ENCODE assay signal across 8 cellular contexts in genomic region chr3:47380026-47380600, GRCh38. TPM values are rescaled to one million over a fixed set of nuclear protein-coding genes. Genes with fewer than 3 reads are reported as not detected.
A peak's percentile ranks its signal among the peaks of the same experiment; 100 is the strongest.
DNase-seq lines count a peak whose midpoint lies in the region; ATAC-seq and TF ChIP-seq lines count a peak whose summit lies in the region.

No MANE protein-coding gene starts in this region.

- H3K4me3 Mint-ChIP-seq in Caco-2 (ENCODE audit: unreplicated experiment), result peak overlapping the region; percentile 89

- H3K27me3 ChIP-seq in Caco-2 (replicated peaks; ENCODE audit: control insufficient read depth, insufficient read depth, low read length), result no peaks in the 10 kb centered on the region
- H3K27me3 ChIP-seq in mucosa of stomach (ENCODE audit: control insufficient read depth, insufficient read depth, low read length), result no peaks in the 10 kb centered on the region

- H3K4me1 ChIP-seq in Caco-2, result peaks cover 19% of the 10 kb centered on the region
- peaks cover 16% of the 10 kb centered on the region for H3K4me1 ChIP-seq in mucosa of stomach (ENCODE audit: control insufficient read depth, insufficient read depth, low read length)

- no peaks in the 10 kb centered on the region for H3K9me3 Mint-ChIP-seq in Caco-2 (ENCODE audit: unreplicated experiment)

- peaks cover 40% of the 10 kb centered on the region for H3K36me3 Mint-ChIP-seq in Caco-2 (ENCODE audit: insufficient read depth, unreplicated experiment)

- intact Hi-C loops in Caco-2 (cut with micrococcal nuclease; ENCODE audit: unreplicated experiment), result loop anchor here (1.0 to 10.0 kb wide), 2 partner anchors 14 to 95 kb away; partner anchors contain the start of genes KIF9 and KLHL18

- CTCF ChIA-PET in Caco-2 (lab: Charles Lee), result interaction anchor here (0.6 to 1.3 kb wide), 8 partner anchors 14 to 771 kb away, joined by 3 to 7 read pairs (median 4); partner anchors contain the start of gene SCAP

- H3K4me1 Mint-ChIP-seq in Caco-2 (ENCODE audit: low read depth, unreplicated experiment), result peaks cover 27% of the 10 kb centered on the region

- H3K9me3 ChIP-seq in Caco-2 (no peaks in the 10 kb centered on the region), mucosa of stomach (ENCODE audit: control insufficient read depth, low read length) (no peaks in the 10 kb centered on the region)

- peak overlapping the region; percentile 97 for H3K27ac Mint-ChIP-seq in Caco-2 (ENCODE audit: unreplicated experiment)

- no TSS peak for BruUV-seq in Caco-2 (replicated peaks; lab: Mats Ljungman, UMichigan)

- H3K4me3 ChIP-seq in Caco-2 (ENCODE audit: low read depth, low read length) (peak overlapping the region; percentile 76), mucosa of stomach (ENCODE audit: low read length) (peak overlapping the region; percentile 52)

- peak overlapping the region; percentile 95 for H3K9ac ChIP-seq in mucosa of stomach (ENCODE audit: low read length)

- DNase-seq in Caco-2 (no peak), caudate nucleus (lab: John Stamatoyannopoulos, UW) (peak in 2 of 61 donors; percentile 43 to 56), medulla oblongata (ENCODE audit: extremely low spot score) (no peak), NCI-H2171 (lab: John Stamatoyannopoulos, UW) (no peak)

- ATAC-seq in HG03571 (IDR thresholded peaks at IDR 0.05; ENCODE audit: unreplicated experiment), result peak; percentile 9
- no peak for ATAC-seq in GM18909 (IDR thresholded peaks at IDR 0.05; ENCODE audit: poor library complexity, unreplicated experiment)
- ATAC-seq in GM21619 (IDR thresholded peaks at IDR 0.05; ENCODE audit: unreplicated experiment), result no peak

- H3K27me3 Mint-ChIP-seq in Caco-2 (ENCODE audit: insufficient read depth, unreplicated experiment), result no peaks in the 10 kb centered on the region

- no peak for TF ChIP-seq CTCF in Caco-2 (IDR thresholded peaks at IDR 0.05; ENCODE audit: insufficient read depth in 1 of 2, low read depth in 1 of 2, low read length in 1 of 2, severe bottlenecking in 1 of 2, unreplicated experiment in 1 of 2)

- peaks cover 1% of the 10 kb centered on the region; the same call in 1 of the 2 replicates for H3K36me3 ChIP-seq in Caco-2 (ENCODE audit: control insufficient read depth, insufficient read depth, low read length)
- no peaks in the 10 kb centered on the region for H3K36me3 ChIP-seq in mucosa of stomach (ENCODE audit: control insufficient read depth, insufficient read depth, low read length)

- POLR2A ChIA-PET in Caco-2 (lab: Charles Lee), result interaction anchor here (0.6 to 1.5 kb wide), 11 partner anchors 11 to 1724 kb away, joined by 3 to 15 read pairs (median 5); partner anchors contain the start of genes CCDC12, CDC25A, KLHL18 and NBEAL2

- H3K27ac ChIP-seq in caudate nucleus (ENCODE audit: low read depth, low read length), result peak overlapping the region; percentile 92

RNA-seq across cellular contexts. Expression of gene PTPN23, which starts 0.7 kb away (rescaled TPM):
- 46.8 and 49.6 TPM in 2 replicates for total RNA-seq in Caco-2 (2022)
